Comparison of ENCODE assay signal across 20 cellular contexts in genomic region chr17:49406791-49407190, GRCh38. TPM values are rescaled to one million over a fixed set of nuclear protein-coding genes. Genes with fewer than 3 reads are reported as not detected.
DNase-seq lines count a peak whose midpoint lies in the region; ATAC-seq and TF ChIP-seq lines count a peak whose summit lies in the region.
"Had no signal": no experiment of that assay in that cellular context is flagged by ENCODE, and none has a peak within 500 bp of the region (broad histone marks: within the 10 kb centered on the region; RNA-seq: fewer than 3 reads in every experiment).

No MANE protein-coding gene starts in this region.

- peak overlapping the region in 7 of 11 experiments; percentile 8 to 48 (median 29); a peak in 9 of 22 replicates for H3K9ac ChIP-seq in BLaER1 treated with 17β-estradiol and CSF1 and Interleukin-3, amounts not matched to agents 10 nM and 100 nM

- H3K36me3 ChIP-seq in BLaER1 treated with 17β-estradiol and CSF1 and Interleukin-3, amounts not matched to agents 10 nM and 100 nM: peaks cover 72 to 96% (median 87%) of the 10 kb centered on the region in 11 experiments
- peaks cover 85% of the 10 kb centered on the region for H3K36me3 ChIP-seq in suprapubic skin

- H3K36me3 Mint-ChIP-seq in IgD-negative memory B cell: peaks cover 7% of the 10 kb centered on the region

- peaks cover 0 to 70% (median 41%) of the 10 kb centered on the region in 11 experiments; a peak in 13 of 22 replicates for H4K20me1 ChIP-seq in BLaER1 treated with 17β-estradiol and CSF1 and Interleukin-3, amounts not matched to agents 10 nM and 100 nM

- TF ChIP-seq EP300 in suprapubic skin (IDR thresholded peaks at IDR 0.05): no peak

- no peaks in the 10 kb centered on the region for H3K9me3 Mint-ChIP-seq in IgD-negative memory B cell

- no peak overlapping the region for H3K4me3 ChIP-seq in BLaER1 treated with 17β-estradiol and CSF1 and Interleukin-3, amounts not matched to agents 10 nM and 100 nM
- no peak overlapping the region for H3K4me3 ChIP-seq in suprapubic skin
- H3K4me3 ChIP-seq: MG63 had no signal

- no peak for TF ChIP-seq POLR2A in suprapubic skin (IDR thresholded peaks at IDR 0.05)

- peak; percentile 37 for DNase-seq in mesenteric fat pad (ENCODE audit: low spot score)
- DNase-seq in suprapubic skin (ENCODE audit: low spot score in 2 of 2): peak in 1 of 2 donors; percentile 50
- no peak for DNase-seq in NCI-H1436 (lab: John Stamatoyannopoulos, UW)
- no peak for DNase-seq in left lobe of liver (ENCODE audit: low spot score)
- DNase-seq: DMS153, KBM-7, MG63, NCI-H1417, NCI-H1694 treated with DMSO at 0.1 percent for 48 hours, NCI-H2081, NCI-H226, NCI-H510A, NCI-H69, SHP77 treated with DMSO at 0.1 percent for 48 hours had no signal

- no peaks in the 10 kb centered on the region for H3K27me3 ChIP-seq in BLaER1 treated with 17β-estradiol and CSF1 and Interleukin-3, amounts not matched to agents 10 nM and 100 nM
- H3K27me3 ChIP-seq in suprapubic skin: no peaks in the 10 kb centered on the region
- H3K27me3 ChIP-seq: MG63 had no signal

- WGBS in suprapubic skin: 73% methylated on average over 8 of the region's 8 CpGs

- TF ChIP-seq CTCF in suprapubic skin (IDR thresholded peaks at IDR 0.05): no peak

- H3K9me3 ChIP-seq in BLaER1 treated with 17β-estradiol and CSF1 and Interleukin-3, amounts not matched to agents 10 nM and 100 nM (replicated peaks in 1 of 11): no peaks in the 10 kb centered on the region
- H3K9me3 ChIP-seq in suprapubic skin: no peaks in the 10 kb centered on the region
- H3K9me3 ChIP-seq: MG63 had no signal

- H3K4me3 Mint-ChIP-seq in IgD-negative memory B cell: no peak overlapping the region
- H3K4me3 Mint-ChIP-seq: B cell had no signal

- peaks cover 33 to 100% (median 98%) of the 10 kb centered on the region in 10 experiments for H3K4me1 ChIP-seq in BLaER1 treated with 17β-estradiol and CSF1 and Interleukin-3, amounts not matched to agents 10 nM and 100 nM
- peaks cover 7% of the 10 kb centered on the region for H3K4me1 ChIP-seq in suprapubic skin

- H3K4me1 Mint-ChIP-seq in IgD-negative memory B cell: peaks cover 18 to 32% (median 19%) of the 10 kb centered on the region in 3 donors

- ATAC-seq in left lobe of liver (no peak), GM21390 (IDR thresholded peaks at IDR 0.05; ENCODE audit: unreplicated experiment) (no peak)
- ATAC-seq: Panc1 had no signal

- H3K27ac ChIP-seq in BLaER1 treated with 17β-estradiol and CSF1 and Interleukin-3, amounts not matched to agents 10 nM and 100 nM: peak overlapping the region in 5 of 11 experiments; percentile 6 to 49 (median 30); a peak in 6 of 22 replicates
- peak overlapping the region; percentile 26 for H3K27ac ChIP-seq in suprapubic skin
- H3K27ac ChIP-seq: RWPE1 had no signal

- peak overlapping the region in 6 of 11 experiments; percentile 17 to 79 (median 52); a peak in 8 of 22 replicates for H3K4me2 ChIP-seq in BLaER1 treated with 17β-estradiol and CSF1 and Interleukin-3, amounts not matched to agents 10 nM and 100 nM

- H3K27ac Mint-ChIP-seq in IgD-negative memory B cell: peak overlapping the region in 2 of 3 donors; percentile 64 to 89
- H3K27ac Mint-ChIP-seq: B cell had no signal

- H3K27me3 Mint-ChIP-seq in IgD-negative memory B cell: peaks cover 2% of the 10 kb centered on the region
- H3K27me3 Mint-ChIP-seq: B cell had no signal

RNA-seq across cellular contexts. Expression of gene PHB1, which starts 7.9 kb away (rescaled TPM):
- polyA plus RNA-seq in IgD-negative memory B cell: 132 TPM
- total RNA-seq in mesenteric fat pad (158 TPM), suprapubic skin (10 to 100 TPM; 63.8 to 92.5 (median 86.4) TPM), left lobe of liver (93.5 TPM)

RNA-seq across cellular contexts. Expression of gene ZNF652, which starts 44.7 kb away (rescaled TPM):
- 29.3 TPM for polyA plus RNA-seq in IgD-negative memory B cell
- total RNA-seq in mesenteric fat pad (41.8 TPM), suprapubic skin (100 to 1,000 TPM in 1 of 4 donors, 10 to 100 TPM in 3; 76.6 to 148 (median 83.2) TPM), left lobe of liver (38.6 TPM)
